In the genomic region with DNA sequence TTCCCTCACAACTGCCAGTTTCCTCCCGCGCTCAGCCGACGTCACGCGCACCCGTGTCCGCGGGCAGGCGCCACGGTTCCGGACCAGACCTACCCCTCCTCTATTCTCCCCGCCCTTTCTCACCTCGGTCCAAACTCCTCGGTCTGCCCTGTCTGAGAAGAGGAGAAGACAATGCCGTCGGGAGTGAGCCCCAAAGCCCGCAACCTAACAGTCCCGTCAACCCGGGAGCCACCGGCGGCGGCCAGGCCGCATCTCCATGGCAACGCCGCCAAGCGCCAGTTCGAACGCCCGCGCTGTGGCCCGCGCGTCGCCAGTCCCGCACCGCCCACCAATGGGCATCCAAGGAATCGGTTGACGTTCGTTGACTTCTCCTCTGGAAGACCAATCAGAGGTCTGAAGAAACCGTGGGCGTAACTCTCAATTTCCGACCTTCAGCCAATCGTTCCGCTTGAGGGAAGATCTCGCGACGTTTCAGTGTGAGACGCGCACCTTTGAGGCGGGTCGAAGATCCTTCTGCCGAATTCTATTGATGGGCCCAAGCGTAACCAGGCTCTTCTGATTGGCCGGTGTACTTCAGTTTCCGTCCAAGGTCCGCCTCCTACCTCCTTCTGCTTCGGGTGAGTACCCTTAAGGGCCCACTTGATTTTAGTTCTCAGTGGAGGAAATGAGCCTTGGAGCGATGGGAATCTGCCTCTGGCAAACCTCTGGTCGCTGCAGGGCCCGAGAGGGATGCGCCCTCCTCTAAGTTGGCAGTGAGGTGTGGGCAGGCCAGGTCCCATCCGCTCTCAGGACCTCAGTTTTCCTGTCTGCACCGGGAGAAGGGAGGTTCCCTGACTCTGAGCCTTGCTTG, we compare ENCODE assay signal across 1 cellular context.
TF ChIP-seq lines count a peak whose summit lies in the region.

A gene with protein sequence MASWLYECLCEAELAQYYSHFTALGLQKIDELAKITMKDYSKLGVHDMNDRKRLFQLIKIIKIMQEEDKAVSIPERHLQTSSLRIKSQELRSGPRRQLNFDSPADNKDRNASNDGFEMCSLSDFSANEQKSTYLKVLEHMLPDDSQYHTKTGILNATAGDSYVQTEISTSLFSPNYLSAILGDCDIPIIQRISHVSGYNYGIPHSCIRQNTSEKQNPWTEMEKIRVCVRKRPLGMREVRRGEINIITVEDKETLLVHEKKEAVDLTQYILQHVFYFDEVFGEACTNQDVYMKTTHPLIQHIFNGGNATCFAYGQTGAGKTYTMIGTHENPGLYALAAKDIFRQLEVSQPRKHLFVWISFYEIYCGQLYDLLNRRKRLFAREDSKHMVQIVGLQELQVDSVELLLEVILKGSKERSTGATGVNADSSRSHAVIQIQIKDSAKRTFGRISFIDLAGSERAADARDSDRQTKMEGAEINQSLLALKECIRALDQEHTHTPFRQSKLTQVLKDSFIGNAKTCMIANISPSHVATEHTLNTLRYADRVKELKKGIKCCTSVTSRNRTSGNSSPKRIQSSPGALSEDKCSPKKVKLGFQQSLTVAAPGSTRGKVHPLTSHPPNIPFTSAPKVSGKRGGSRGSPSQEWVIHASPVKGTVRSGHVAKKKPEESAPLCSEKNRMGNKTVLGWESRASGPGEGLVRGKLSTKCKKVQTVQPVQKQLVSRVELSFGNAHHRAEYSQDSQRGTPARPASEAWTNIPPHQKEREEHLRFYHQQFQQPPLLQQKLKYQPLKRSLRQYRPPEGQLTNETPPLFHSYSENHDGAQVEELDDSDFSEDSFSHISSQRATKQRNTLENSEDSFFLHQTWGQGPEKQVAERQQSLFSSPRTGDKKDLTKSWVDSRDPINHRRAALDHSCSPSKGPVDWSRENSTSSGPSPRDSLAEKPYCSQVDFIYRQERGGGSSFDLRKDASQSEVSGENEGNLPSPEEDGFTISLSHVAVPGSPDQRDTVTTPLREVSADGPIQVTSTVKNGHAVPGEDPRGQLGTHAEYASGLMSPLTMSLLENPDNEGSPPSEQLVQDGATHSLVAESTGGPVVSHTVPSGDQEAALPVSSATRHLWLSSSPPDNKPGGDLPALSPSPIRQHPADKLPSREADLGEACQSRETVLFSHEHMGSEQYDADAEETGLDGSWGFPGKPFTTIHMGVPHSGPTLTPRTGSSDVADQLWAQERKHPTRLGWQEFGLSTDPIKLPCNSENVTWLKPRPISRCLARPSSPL (N-terminal part only) (minus strand): TSS at position 286 of the 850 bp plus-strand sequence. CDS start 17,922 bp downstream, outside the sequence.
NUDT2 (plus strand) TSS at position 587 of the 850 bp plus-strand sequence. CDS start 9,471 bp downstream, outside the sequence.

TF ChIP-seq in HepG2, 621 proteins besides CTCF, POLR2A, EP300 and RAD21 (continued from another document and continues in another):
- 0 out of 2 replicates have a peak, but pooled peaks have one; percentile 11 for TF ChIP-seq ZNF503 (CRISPR knock-in tag; IDR thresholded peaks at IDR 0.05)
- TF ChIP-seq, protein P1, sequence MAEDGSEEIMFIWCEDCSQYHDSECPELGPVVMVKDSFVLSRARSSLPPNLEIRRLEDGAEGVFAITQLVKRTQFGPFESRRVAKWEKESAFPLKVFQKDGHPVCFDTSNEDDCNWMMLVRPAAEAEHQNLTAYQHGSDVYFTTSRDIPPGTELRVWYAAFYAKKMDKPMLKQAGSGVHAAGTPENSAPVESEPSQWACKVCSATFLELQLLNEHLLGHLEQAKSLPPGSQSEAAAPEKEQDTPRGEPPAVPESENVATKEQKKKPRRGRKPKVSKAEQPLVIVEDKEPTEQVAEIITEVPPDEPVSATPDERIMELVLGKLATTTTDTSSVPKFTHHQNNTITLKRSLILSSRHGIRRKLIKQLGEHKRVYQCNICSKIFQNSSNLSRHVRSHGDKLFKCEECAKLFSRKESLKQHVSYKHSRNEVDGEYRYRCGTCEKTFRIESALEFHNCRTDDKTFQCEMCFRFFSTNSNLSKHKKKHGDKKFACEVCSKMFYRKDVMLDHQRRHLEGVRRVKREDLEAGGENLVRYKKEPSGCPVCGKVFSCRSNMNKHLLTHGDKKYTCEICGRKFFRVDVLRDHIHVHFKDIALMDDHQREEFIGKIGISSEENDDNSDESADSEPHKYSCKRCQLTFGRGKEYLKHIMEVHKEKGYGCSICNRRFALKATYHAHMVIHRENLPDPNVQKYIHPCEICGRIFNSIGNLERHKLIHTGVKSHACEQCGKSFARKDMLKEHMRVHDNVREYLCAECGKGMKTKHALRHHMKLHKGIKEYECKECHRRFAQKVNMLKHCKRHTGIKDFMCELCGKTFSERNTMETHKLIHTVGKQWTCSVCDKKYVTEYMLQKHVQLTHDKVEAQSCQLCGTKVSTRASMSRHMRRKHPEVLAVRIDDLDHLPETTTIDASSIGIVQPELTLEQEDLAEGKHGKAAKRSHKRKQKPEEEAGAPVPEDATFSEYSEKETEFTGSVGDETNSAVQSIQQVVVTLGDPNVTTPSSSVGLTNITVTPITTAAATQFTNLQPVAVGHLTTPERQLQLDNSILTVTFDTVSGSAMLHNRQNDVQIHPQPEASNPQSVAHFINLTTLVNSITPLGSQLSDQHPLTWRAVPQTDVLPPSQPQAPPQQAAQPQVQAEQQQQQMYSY (CRISPR knock-in tag; IDR thresholded peaks at IDR 0.05) = no peak
- TF ChIP-seq, protein P2, sequence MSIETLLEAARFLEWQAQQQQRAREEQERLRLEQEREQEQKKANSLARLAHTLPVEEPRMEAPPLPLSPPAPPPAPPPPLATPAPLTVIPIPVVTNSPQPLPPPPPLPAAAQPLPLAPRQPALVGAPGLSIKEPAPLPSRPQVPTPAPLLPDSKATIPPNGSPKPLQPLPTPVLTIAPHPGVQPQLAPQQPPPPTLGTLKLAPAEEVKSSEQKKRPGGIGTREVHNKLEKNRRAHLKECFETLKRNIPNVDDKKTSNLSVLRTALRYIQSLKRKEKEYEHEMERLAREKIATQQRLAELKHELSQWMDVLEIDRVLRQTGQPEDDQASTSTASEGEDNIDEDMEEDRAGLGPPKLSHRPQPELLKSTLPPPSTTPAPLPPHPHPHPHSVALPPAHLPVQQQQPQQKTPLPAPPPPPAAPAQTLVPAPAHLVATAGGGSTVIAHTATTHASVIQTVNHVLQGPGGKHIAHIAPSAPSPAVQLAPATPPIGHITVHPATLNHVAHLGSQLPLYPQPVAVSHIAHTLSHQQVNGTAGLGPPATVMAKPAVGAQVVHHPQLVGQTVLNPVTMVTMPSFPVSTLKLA (IDR thresholded peaks at IDR 0.05) = no peak
- peak; percentile 77; the same call in 1 of the 2 replicates for TF ChIP-seq ZNF451 (CRISPR knock-in tag; IDR thresholded peaks at IDR 0.05)
- no peak for TF ChIP-seq NBN (conservative IDR thresholded peaks at IDR 0.05)
- TF ChIP-seq HOXD1 (CRISPR knock-in tag; IDR thresholded peaks at IDR 0.05) = 0 out of 2 replicates have a peak, but pooled peaks have one; percentile 26
- TF ChIP-seq RARG (CRISPR knock-in tag; IDR thresholded peaks at IDR 0.05; ENCODE audit: low read depth) = no peak
- TF ChIP-seq RXRB (CRISPR knock-in tag; IDR thresholded peaks at IDR 0.05; ENCODE audit: borderline replicate concordance) = no peak
- TF ChIP-seq ZNF761 (CRISPR knock-in tag; conservative IDR thresholded peaks at IDR 0.05) = no peak; the same call in 1 of the 2 replicates
- no peak for TF ChIP-seq ZSCAN20 (CRISPR knock-in tag; IDR thresholded peaks at IDR 0.05; ENCODE audit: borderline replicate concordance)
- TF ChIP-seq CREB1 (IDR thresholded peaks at IDR 0.05) = peak; percentile 94
- TF ChIP-seq CREB1 (CRISPR knock-in tag; IDR thresholded peaks at IDR 0.05) = peak; percentile 98
- peak; percentile 91 for TF ChIP-seq POLR2G (IDR thresholded peaks at IDR 0.05; ENCODE audit: low read depth, low read length)
- TF ChIP-seq GZF1 (CRISPR knock-in tag; IDR thresholded peaks at IDR 0.05) = no peak; the same call in 1 of the 2 replicates
- TF ChIP-seq ZBTB14 (CRISPR knock-in tag; IDR thresholded peaks at IDR 0.05) = no peak
- TF ChIP-seq, protein P3, sequence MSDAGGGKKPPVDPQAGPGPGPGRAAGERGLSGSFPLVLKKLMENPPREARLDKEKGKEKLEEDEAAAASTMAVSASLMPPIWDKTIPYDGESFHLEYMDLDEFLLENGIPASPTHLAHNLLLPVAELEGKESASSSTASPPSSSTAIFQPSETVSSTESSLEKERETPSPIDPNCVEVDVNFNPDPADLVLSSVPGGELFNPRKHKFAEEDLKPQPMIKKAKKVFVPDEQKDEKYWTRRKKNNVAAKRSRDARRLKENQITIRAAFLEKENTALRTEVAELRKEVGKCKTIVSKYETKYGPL (CRISPR knock-in tag; IDR thresholded peaks at IDR 0.05) = no peak
- no peak for TF ChIP-seq ZFP82 (CRISPR knock-in tag; IDR thresholded peaks at IDR 0.05; ENCODE audit: borderline replicate concordance)
- TF ChIP-seq STAT5B (CRISPR knock-in tag; IDR thresholded peaks at IDR 0.05) = no peak
- no peak for TF ChIP-seq HOXA7 (CRISPR knock-in tag; IDR thresholded peaks at IDR 0.05)
- no peak for TF ChIP-seq ZNF317 (CRISPR knock-in tag; IDR thresholded peaks at IDR 0.05)
- 0 out of 2 replicates have a peak, but pooled peaks have one; percentile 11 for TF ChIP-seq CCDC6 (CRISPR knock-in tag; IDR thresholded peaks at IDR 0.05)
- TF ChIP-seq, protein P4, sequence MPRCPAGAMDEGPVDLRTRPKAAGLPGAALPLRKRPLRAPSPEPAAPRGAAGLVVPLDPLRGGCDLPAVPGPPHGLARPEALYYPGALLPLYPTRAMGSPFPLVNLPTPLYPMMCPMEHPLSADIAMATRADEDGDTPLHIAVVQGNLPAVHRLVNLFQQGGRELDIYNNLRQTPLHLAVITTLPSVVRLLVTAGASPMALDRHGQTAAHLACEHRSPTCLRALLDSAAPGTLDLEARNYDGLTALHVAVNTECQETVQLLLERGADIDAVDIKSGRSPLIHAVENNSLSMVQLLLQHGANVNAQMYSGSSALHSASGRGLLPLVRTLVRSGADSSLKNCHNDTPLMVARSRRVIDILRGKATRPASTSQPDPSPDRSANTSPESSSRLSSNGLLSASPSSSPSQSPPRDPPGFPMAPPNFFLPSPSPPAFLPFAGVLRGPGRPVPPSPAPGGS (CRISPR knock-in tag; IDR thresholded peaks at IDR 0.05) = no peak; the same call in 1 of the 2 replicates
- 0 out of 2 replicates have a peak, but pooled peaks have one; percentile 8 for TF ChIP-seq ZNF580 (CRISPR knock-in tag; IDR thresholded peaks at IDR 0.05; ENCODE audit: borderline replicate concordance, low read depth)
- TF ChIP-seq, protein P5, sequence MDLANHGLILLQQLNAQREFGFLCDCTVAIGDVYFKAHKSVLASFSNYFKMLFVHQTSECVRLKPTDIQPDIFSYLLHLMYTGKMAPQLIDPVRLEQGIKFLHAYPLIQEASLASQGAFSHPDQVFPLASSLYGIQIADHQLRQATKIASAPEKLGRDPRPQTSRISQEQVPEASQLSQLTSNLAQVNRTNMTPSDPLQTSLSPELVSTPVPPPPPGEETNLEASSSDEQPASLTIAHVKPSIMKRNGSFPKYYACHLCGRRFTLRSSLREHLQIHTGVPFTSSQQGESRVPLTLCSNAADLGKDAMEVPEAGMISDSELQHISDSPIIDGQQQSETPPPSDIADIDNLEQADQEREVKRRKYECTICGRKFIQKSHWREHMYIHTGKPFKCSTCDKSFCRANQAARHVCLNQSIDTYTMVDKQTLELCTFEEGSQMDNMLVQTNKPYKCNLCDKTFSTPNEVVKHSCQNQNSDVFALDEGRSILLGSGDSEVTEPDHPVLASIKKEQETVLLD (CRISPR knock-in tag; IDR thresholded peaks at IDR 0.05; ENCODE audit: low read depth) = no peak; the same call in 1 of the 2 replicates
